ENCODE assay signal across 20 cellular contexts in genomic region chr2:133737597-133737996, GRCh38.
"Had no signal": no experiment of that assay in that cellular context is flagged by ENCODE, and none has a peak within 500 bp of the region (broad histone marks: within the 10 kb centered on the region; RNA-seq: fewer than 3 reads in every experiment).

No MANE protein-coding gene starts in this region.

- H3K36me3 Mint-ChIP-seq: activated CD4-positive, alpha-beta memory T cell treated with anti-CD3 and anti-CD28 coated beads for 36 hours; memory B cell had no signal

- H3K27ac Mint-ChIP-seq: activated B cell treated with CpG ODN at 0.5 μM for 24 hours; activated CD4-positive, alpha-beta memory T cell treated with anti-CD3 and anti-CD28 coated beads for 36 hours; activated CD4-positive, alpha-beta T cell treated with anti-CD3 and anti-CD28 coated beads for 36 hours; activated naive CD8-positive, alpha-beta T cell treated with anti-CD3 and anti-CD28 coated beads, Interleukin-2, amount 50 U/mL, for 24 hours; effector memory CD8-positive, alpha-beta T cell; memory B cell; progenitor cell of endocrine pancreas; stimulated activated naive CD8-positive, alpha-beta T cell treated with anti-CD3 and anti-CD28 coated beads, Interleukin-15, Interleukin-2, amounts not matched to agents 100 ng/mL and 50 ng/mL, for 24 hours; T-helper 1 cell treated with Interleukin-12 subunit alpha and Interleukin-12 subunit beta and Interleukin-4 antibody, amounts not matched to agents 30 μg/mL and 1 μg/mL, for 36 hours had no signal

- H3K4me3 Mint-ChIP-seq: activated B cell treated with CpG ODN at 0.5 μM for 24 hours; activated CD4-positive, alpha-beta memory T cell treated with anti-CD3 and anti-CD28 coated beads for 36 hours; activated CD4-positive, alpha-beta T cell treated with anti-CD3 and anti-CD28 coated beads for 36 hours; activated naive CD8-positive, alpha-beta T cell treated with anti-CD3 and anti-CD28 coated beads, Interleukin-2, amount 50 U/mL, for 24 hours; effector memory CD8-positive, alpha-beta T cell; memory B cell; stimulated activated naive CD8-positive, alpha-beta T cell treated with anti-CD3 and anti-CD28 coated beads, Interleukin-15, Interleukin-2, amounts not matched to agents 100 ng/mL and 50 ng/mL, for 24 hours; T-helper 1 cell treated with Interleukin-12 subunit alpha and Interleukin-12 subunit beta and Interleukin-4 antibody, amounts not matched to agents 30 μg/mL and 1 μg/mL, for 36 hours had no signal

- H3K9me3 ChIP-seq: esophagus muscularis mucosa, gastroesophageal sphincter, heart right ventricle, tibial artery had no signal

- H3K27me3 ChIP-seq: esophagus muscularis mucosa, gastroesophageal sphincter, heart right ventricle, tibial artery had no signal

- H3K27me3 Mint-ChIP-seq: activated B cell treated with CpG ODN at 0.5 μM for 24 hours; activated naive CD8-positive, alpha-beta T cell treated with anti-CD3 and anti-CD28 coated beads, Interleukin-2, amount 50 U/mL, for 24 hours had no signal

- DNase-seq: activated B cell treated with CpG ODN at 0.5 μM for 24 hours; activated CD4-positive, alpha-beta memory T cell treated with anti-CD3 and anti-CD28 coated beads for 36 hours; activated CD4-positive, alpha-beta T cell treated with anti-CD3 and anti-CD28 coated beads for 36 hours; activated effector memory CD4-positive, alpha-beta T cell treated with anti-CD3 and anti-CD28 coated beads, Interleukin-2, amount 50 U/mL, for 16 hours; activated naive CD4-positive, alpha-beta T cell treated with anti-CD3 and anti-CD28 coated beads, Interleukin-2, amount 50 U/mL, for 16 hours; activated naive CD8-positive, alpha-beta T cell treated with anti-CD3 and anti-CD28 coated beads, Interleukin-2, amount 50 U/mL, for 24 hours; anterior cingulate cortex; central memory CD4-positive, alpha-beta T cell; effector memory CD8-positive, alpha-beta T cell; heart right ventricle; left colon; stimulated activated CD4-positive, alpha-beta T cell treated with anti-CD3 and anti-CD28 coated beads, Interleukin-4, amount 100 ng/mL, for 4 hours; T1000; tibial artery had no signal

- H3K4me1 Mint-ChIP-seq: activated B cell treated with CpG ODN at 0.5 μM for 24 hours; activated CD4-positive, alpha-beta T cell treated with anti-CD3 and anti-CD28 coated beads for 36 hours; activated naive CD8-positive, alpha-beta T cell treated with anti-CD3 and anti-CD28 coated beads, Interleukin-2, amount 50 U/mL, for 24 hours had no signal

- ATAC-seq: activated CD4-positive, alpha-beta T cell treated with anti-CD3 and anti-CD28 coated beads for 36 hours; activated naive CD8-positive, alpha-beta T cell treated with anti-CD3 and anti-CD28 coated beads, Interleukin-2, amount 50 U/mL, for 24 hours; effector memory CD8-positive, alpha-beta T cell; gastroesophageal sphincter; left colon had no signal

- H3K9me3 Mint-ChIP-seq: activated B cell treated with CpG ODN at 0.5 μM for 24 hours; T-helper 1 cell treated with Interleukin-12 subunit alpha and Interleukin-12 subunit beta and Interleukin-4 antibody, amounts not matched to agents 30 μg/mL and 1 μg/mL, for 36 hours had no signal

- H3K4me1 ChIP-seq: esophagus muscularis mucosa, gastroesophageal sphincter had no signal

- H3K4me3 ChIP-seq: esophagus muscularis mucosa, gastroesophageal sphincter, heart right ventricle, tibial artery had no signal

- H3K36me3 ChIP-seq: esophagus muscularis mucosa, gastroesophageal sphincter, heart right ventricle, tibial artery had no signal
